In the genomic region with DNA sequence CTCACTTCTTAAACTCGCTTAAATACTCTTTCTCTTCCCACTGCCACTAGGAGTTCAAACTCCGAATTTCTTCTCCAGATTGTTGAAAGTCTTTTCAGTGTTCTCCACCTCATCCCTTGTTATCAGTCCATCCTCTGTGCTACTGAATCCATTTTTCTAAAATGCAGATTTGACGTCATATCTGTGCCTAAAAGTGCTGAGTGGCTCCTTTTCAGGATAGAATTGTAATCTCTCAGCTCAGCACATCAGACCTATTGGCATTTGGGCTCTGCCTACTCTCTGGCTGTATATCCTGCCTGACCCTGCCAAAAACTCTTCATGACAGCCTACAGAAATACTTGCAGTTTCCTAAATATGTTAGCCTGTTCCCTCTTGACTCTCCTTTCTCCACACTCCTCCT, we compare ENCODE assay signal across 1 cellular context.
TF ChIP-seq lines count a peak whose summit lies in the region.

No MANE protein-coding gene starts in this region.

TF ChIP-seq in endothelial cell of umbilical vein, 7 proteins besides CTCF, POLR2A, EP300 and RAD21:
- TF ChIP-seq MYC (IDR thresholded peaks at IDR 0.05; ENCODE audit: low read depth, low read length) = no peak
- no peak for TF ChIP-seq JUN (IDR thresholded peaks at IDR 0.05; ENCODE audit: borderline replicate concordance, insufficient read depth, insufficient read length, low read depth)
